Comparison of ENCODE assay signal across 24 cellular contexts in genomic region chrX:57265126-57265525, GRCh38. TPM values are rescaled to one million over a fixed set of nuclear protein-coding genes. Genes with fewer than 3 reads are reported as not detected.
"Had no signal": no experiment of that assay in that cellular context is flagged by ENCODE, and none has a peak within 500 bp of the region (broad histone marks: within the 10 kb centered on the region; RNA-seq: fewer than 3 reads in every experiment).

No MANE protein-coding gene starts in this region.

- H3K4me3 ChIP-seq: colonic mucosa, coronary artery, dorsolateral prefrontal cortex, esophagus muscularis mucosa, esophagus squamous epithelium, gastrocnemius medialis, gastroesophageal sphincter, heart left ventricle, heart right ventricle had no signal

- H3K27me3 ChIP-seq: colonic mucosa, esophagus muscularis mucosa, esophagus squamous epithelium, foreskin keratinocyte, gastrocnemius medialis, gastroesophageal sphincter, heart left ventricle, heart right ventricle had no signal

- DNase-seq: colonic mucosa; cortex of kidney; dermis blood vessel endothelial cell; dorsolateral prefrontal cortex; effector CD4-positive, alpha-beta T cell; effector CD8-positive, alpha-beta T cell; effector memory CD4-positive, alpha-beta T cell; effector memory CD8-positive, alpha-beta T cell; endodermal cell; erythroblast; esophagus squamous epithelium; foreskin fibroblast; foreskin keratinocyte; foreskin melanocyte; gastrocnemius medialis; glutamatergic neuron; head of caudate nucleus; heart left ventricle; heart right ventricle had no signal

- H3K9me3 ChIP-seq: colonic mucosa, gastrocnemius medialis, gastroesophageal sphincter had no signal

- H3K4me1 ChIP-seq: colonic mucosa, esophagus muscularis mucosa, esophagus squamous epithelium, foreskin keratinocyte, gastrocnemius medialis, gastroesophageal sphincter, heart left ventricle, heart right ventricle had no signal

- H3K36me3 ChIP-seq: colonic mucosa, esophagus muscularis mucosa, esophagus squamous epithelium, gastrocnemius medialis, gastroesophageal sphincter, heart left ventricle, heart right ventricle had no signal

- H3K27ac ChIP-seq: colonic mucosa, coronary artery, dorsolateral prefrontal cortex, epithelial cell of prostate, esophagus muscularis mucosa, esophagus squamous epithelium, foreskin keratinocyte, gastrocnemius medialis, gastroesophageal sphincter, heart left ventricle, heart right ventricle had no signal

RNA-seq across cellular contexts. Expression of gene FAAH2, which starts 21.4 kb away (rescaled TPM):
- total RNA-seq: gastrocnemius medialis, glomerular endothelial cell had no signal
